In genomic region chr17:41544935-41545334, GRCh38 we compare ENCODE assay signal across 24 cellular contexts. TPM values are rescaled to one million over a fixed set of nuclear protein-coding genes. Genes with fewer than 3 reads are reported as not detected.
A peak's percentile ranks its signal among the peaks of the same experiment; 100 is the strongest.
DNase-seq lines count a peak whose midpoint lies in the region; ATAC-seq and TF ChIP-seq lines count a peak whose summit lies in the region.
"Had no signal": no experiment of that assay in that cellular context is flagged by ENCODE, and none has a peak within 500 bp of the region (broad histone marks: within the 10 kb centered on the region; RNA-seq: fewer than 3 reads in every experiment).

No MANE protein-coding gene starts in this region.

- no peak overlapping the region for H3K4me3 ChIP-seq in SK-N-SH (ENCODE audit: low read depth in 2 of 2, low read length in 1 of 2)
- no peak overlapping the region for H3K4me3 ChIP-seq in endodermal cell (ENCODE audit: low read length)
- H3K4me3 ChIP-seq in stomach: no peak overlapping the region
- H3K4me3 ChIP-seq: BLaER1 treated with 17β-estradiol and CSF1 and Interleukin-3, amounts not matched to agents 10 nM and 100 nM; skin epidermis had no signal

- no peaks in the 10 kb centered on the region for H4K20me1 ChIP-seq in SK-N-SH (ENCODE audit: insufficient read depth)
- H4K20me1 ChIP-seq: BLaER1 treated with 17β-estradiol and CSF1 and Interleukin-3, amounts not matched to agents 10 nM and 100 nM had no signal

- H3K27ac ChIP-seq in SK-N-SH (ENCODE audit: low read depth in 2 of 2, low read length in 1 of 2) (peak overlapping the region in 1 of 2 experiments; percentile 79; a peak in 2 of 4 replicates), endodermal cell (ENCODE audit: low read depth, low read length) (no peak overlapping the region), stomach (peak overlapping the region in 3 of 5 donors; percentile 8 to 25 (median 23))
- H3K27ac ChIP-seq: 22Rv1; BLaER1 treated with 17β-estradiol and CSF1 and Interleukin-3, amounts not matched to agents 10 nM and 100 nM; skin epidermis had no signal

- no peak for TF ChIP-seq RAD21 in SK-N-SH (IDR thresholded peaks at IDR 0.05; ENCODE audit: low read length)

- no peaks in the 10 kb centered on the region for H3K79me2 ChIP-seq in SK-N-SH (ENCODE audit: insufficient read depth)

- peak overlapping the region; percentile 71 for H3K27ac Mint-ChIP-seq in endodermal cell
- H3K27ac Mint-ChIP-seq: activated T-helper 2 cell treated with anti-CD3 and anti-CD28 coated beads, Interferon-gamma antibody, Interleukin-2, Interleukin-4, amounts not matched to agents 10 μg/mL and 5 μg/mL and 100 μg/mL, durations not matched to agents 14 hours and 24 hours and 36 hours; memory B cell; natural killer cell treated with Interleukin-12 subunit alpha and Interleukin-12 subunit beta and Interleukin-15 and Interleukin-18, amount 100 ng/mL, for 72 hours had no signal

- H3K9me3 Mint-ChIP-seq in endodermal cell: peaks cover 10% of the 10 kb centered on the region
- H3K9me3 Mint-ChIP-seq: natural killer cell treated with Interleukin-12 subunit alpha and Interleukin-12 subunit beta and Interleukin-15 and Interleukin-18, amount 100 ng/mL, for 72 hours had no signal

- peaks cover 7% of the 10 kb centered on the region for H3K27me3 Mint-ChIP-seq in endodermal cell (ENCODE audit: insufficient read depth)

- 95% methylated on average over 5 of the region's 5 CpGs for WGBS in SK-N-SH (ENCODE audit: low lambda C conversion rate)
- WGBS in endodermal cell (ENCODE audit: insufficient coverage in 1 of 2, insufficient read length in 1 of 2), 2 experiments: 87 to 91% methylated on average over 3 to 5 of the region's 5 CpGs
- 87 to 95% (median 91%) methylated on average over 5 of the region's 5 CpGs for WGBS in stomach, 5 donors

- H3K36me3 ChIP-seq in SK-N-SH (replicated peaks in 1 of 2; ENCODE audit: control insufficient read depth in 1 of 2, insufficient read depth in 2 of 2, low read length in 1 of 2) (no peaks in the 10 kb centered on the region), endodermal cell (ENCODE audit: control insufficient read depth, insufficient read depth, low read length) (no peaks in the 10 kb centered on the region), stomach (no peaks in the 10 kb centered on the region)
- H3K36me3 ChIP-seq: BLaER1 treated with 17β-estradiol and CSF1 and Interleukin-3, amounts not matched to agents 10 nM and 100 nM had no signal

- DNase-seq in SK-N-SH: no peak
- peak; percentile 75 for DNase-seq in endodermal cell
- no peak for DNase-seq in stomach
- DNase-seq: activated CD4-positive, alpha-beta T cell treated with anti-CD3 and anti-CD28 coated beads for 48 hours; erythroblast; foreskin melanocyte; NCI-H2081 treated with DMSO at 0.1 percent for 48 hours; NCI-H510A; SHP77; stimulated activated CD4-positive, alpha-beta T cell treated with anti-CD3 and anti-CD28 coated beads, Interleukin-4, amount 100 ng/mL, for 1 hour; T-helper 1 cell had no signal

- TF ChIP-seq CTCF in SK-N-SH (IDR thresholded peaks at IDR 0.05): no peak
- no peak for TF ChIP-seq CTCF in endodermal cell (conservative IDR thresholded peaks at IDR 0.05)
- no peak for TF ChIP-seq CTCF in stomach (IDR thresholded peaks at IDR 0.05)

- no peak overlapping the region for H2AFZ ChIP-seq in SK-N-SH (ENCODE audit: low read depth)

- H3K4me3 Mint-ChIP-seq in endodermal cell: no peak overlapping the region
- H3K4me3 Mint-ChIP-seq: memory B cell; natural killer cell treated with Interleukin-12 subunit alpha and Interleukin-12 subunit beta and Interleukin-15 and Interleukin-18, amount 100 ng/mL, for 72 hours had no signal

- H3K9ac ChIP-seq in SK-N-SH (no peak overlapping the region), endodermal cell (ENCODE audit: extremely low read depth, low read length, poor library complexity, severe bottlenecking) (no peak overlapping the region)
- H3K9ac ChIP-seq: BLaER1 treated with 17β-estradiol and CSF1 and Interleukin-3, amounts not matched to agents 10 nM and 100 nM had no signal

- no peak for ATAC-seq in SK-N-SH treated with all-trans-retinoic acid at 6 μM for 48 hours
- ATAC-seq in HG02870 (IDR thresholded peaks at IDR 0.05; ENCODE audit: unreplicated experiment): no peak
- ATAC-seq in HG03342 (IDR thresholded peaks at IDR 0.05; ENCODE audit: unreplicated experiment): no peak
- ATAC-seq: natural killer cell treated with Interleukin-12 subunit alpha and Interleukin-12 subunit beta and Interleukin-15 and Interleukin-18, amount 100 ng/mL, for 72 hours had no signal

- no peaks in the 10 kb centered on the region for H3K27me3 ChIP-seq in SK-N-SH (ENCODE audit: insufficient read depth)
- no peaks in the 10 kb centered on the region for H3K27me3 ChIP-seq in endodermal cell (ENCODE audit: control insufficient read depth, insufficient read depth, low read length, poor library complexity, severe bottlenecking)
- no peaks in the 10 kb centered on the region for H3K27me3 ChIP-seq in stomach
- H3K27me3 ChIP-seq: BLaER1 treated with 17β-estradiol and CSF1 and Interleukin-3, amounts not matched to agents 10 nM and 100 nM had no signal

- peak overlapping the region; percentile 40; the same call in 1 of the 2 replicates for H3K4me2 ChIP-seq in SK-N-SH
- H3K4me2 ChIP-seq: BLaER1 treated with 17β-estradiol and CSF1 and Interleukin-3, amounts not matched to agents 10 nM and 100 nM had no signal

- H3K9me2 ChIP-seq in SK-N-SH: no peaks in the 10 kb centered on the region

- no peaks in the 10 kb centered on the region for H3K9me3 ChIP-seq in SK-N-SH
- peaks cover 8% of the 10 kb centered on the region for H3K9me3 ChIP-seq in endodermal cell (ENCODE audit: control insufficient read depth, low read length)
- H3K9me3 ChIP-seq in stomach: peaks cover 0 to 5% (median 2%) of the 10 kb centered on the region in 4 donors

- H3F3A ChIP-seq in SK-N-SH (replicated peaks; ENCODE audit: insufficient read depth): peaks cover 28% of the 10 kb centered on the region

- POLR2A ChIA-PET in SK-N-SH (lab: Yijun Ruan, JAX): interaction anchor here (1.0 to 1.6 kb wide), 3 partner anchors 15 to 144 kb away, joined by 4 to 16 read pairs (median 6); partner anchors contain the start of gene EIF1

- intact Hi-C loops in stomach (cut with DNase I; ENCODE audit: low total_unique reads): no loop called here

- H3K36me3 Mint-ChIP-seq in endodermal cell (ENCODE audit: low read depth): no peaks in the 10 kb centered on the region
- H3K36me3 Mint-ChIP-seq: natural killer cell treated with Interleukin-12 subunit alpha and Interleukin-12 subunit beta and Interleukin-15 and Interleukin-18, amount 100 ng/mL, for 72 hours had no signal

- H3K4me1 Mint-ChIP-seq in endodermal cell: peaks cover 38% of the 10 kb centered on the region

- no peak for TF ChIP-seq POLR2A in stomach (IDR thresholded peaks at IDR 0.05)

- TF ChIP-seq EP300 in SK-N-SH (IDR thresholded peaks at IDR 0.05; ENCODE audit: borderline replicate concordance in 1 of 2, low read depth in 1 of 2, low read length in 1 of 2): no peak
- TF ChIP-seq EP300 in stomach (IDR thresholded peaks at IDR 0.05): no peak

- CTCF ChIA-PET in SK-N-SH (lab: Yijun Ruan, JAX): interaction anchor here (0.8 to 25.5 kb wide), 13 partner anchors 10 to 635 kb away, joined by 3 to 646 read pairs (median 4); no protein-coding TSS in a partner anchor

- peaks cover 17 to 34% of the 10 kb centered on the region in 2 experiments; a peak in 3 of 4 replicates for H3K4me1 ChIP-seq in SK-N-SH (ENCODE audit: control insufficient read depth in 1 of 2, insufficient read depth in 2 of 2, low read depth in 1 of 2, low read length in 1 of 2)
- H3K4me1 ChIP-seq in endodermal cell (ENCODE audit: control insufficient read depth, insufficient read depth, low read length): peaks cover 6% of the 10 kb centered on the region
- peaks cover 15 to 29% (median 25%) of the 10 kb centered on the region in 4 donors for H3K4me1 ChIP-seq in stomach

TF ChIP-seq in SK-N-SH treated with all-trans-retinoic acid at 6 μM for 48 hours, 23 proteins besides CTCF, POLR2A, EP300 and RAD21 (continues in another document):
- no peak for TF ChIP-seq ZNF565 (CRISPR knock-in tag; conservative IDR thresholded peaks at IDR 0.05; ENCODE audit: low read depth)

RNA-seq across cellular contexts. Expression of gene KRT19, which starts 16.8 kb away (rescaled TPM):
- polyA plus RNA-seq in SK-N-SH (2012; rRNA removed): 1.8 and 2.5 TPM in 2 replicates
- 1.7 and 2.3 TPM in 2 replicates for polyA plus RNA-seq in SK-N-SH (2012; cell fraction: cytosol; rRNA removed)
- polyA plus RNA-seq in SK-N-SH (2012; cell fraction: nucleus; rRNA removed): 0.88 and 1.5 TPM in 2 replicates
- 1,000 to 10,000 TPM in 1 of 2 donors, 100 to 1,000 TPM in 1; 750 to 1,012 TPM for total RNA-seq in endodermal cell
- polyA plus RNA-seq in endodermal cell (2013, experiment 1 of 2): 178 TPM
- polyA plus RNA-seq in endodermal cell (2013, experiment 2 of 2): 191 TPM
- total RNA-seq in stomach: 1,000 to 10,000 TPM in 1 of 5 donors, 100 to 1,000 TPM in 4; 218 to 2,364 (median 659) TPM
- 1,000 to 10,000 TPM in 1 of 3 donors, 100 to 1,000 TPM in 2; 431 to 1,737 (median 761) TPM for polyA plus RNA-seq in stomach
- total RNA-seq: activated T-helper 2 cell treated with anti-CD3 and anti-CD28 coated beads, Interferon-gamma antibody, Interleukin-2, Interleukin-4, amounts not matched to agents 10 μg/mL and 5 μg/mL and 100 μg/mL, durations not matched to agents 14 hours and 24 hours and 36 hours; G401; natural killer cell treated with Interleukin-12 subunit alpha and Interleukin-12 subunit beta and Interleukin-15 and Interleukin-18, amount 100 ng/mL, for 72 hours had no signal

RNA-seq across cellular contexts. Expression of gene KRT15, which starts 26.2 kb away (rescaled TPM):
- 16.9 and 17.0 TPM in 2 replicates for polyA plus RNA-seq in SK-N-SH (2012; rRNA removed)
- polyA plus RNA-seq in SK-N-SH (2012; cell fraction: cytosol; rRNA removed): 9.7 and 12.7 TPM in 2 replicates
- 33.8 and 36.0 TPM in 2 replicates for polyA plus RNA-seq in SK-N-SH (2012; cell fraction: nucleus; rRNA removed)
- total RNA-seq in endodermal cell: 1 to 10 TPM in 1 of 2 donors, under 1 TPM in 1; 0.95 to 1.2 TPM
- not detected for polyA plus RNA-seq in endodermal cell (2013, experiment 1 of 2)
- not detected for polyA plus RNA-seq in endodermal cell (2013, experiment 2 of 2)
- 1 to 10 TPM in 4 of 5 donors, not detected in 1; 1.6 to 9.4 (median 2.4) TPM for total RNA-seq in stomach
- polyA plus RNA-seq in stomach: 1,000 to 10,000 TPM in 1 of 3 donors, 1 to 10 TPM in 2; 1.4 to 3,416 (median 4.7) TPM
- total RNA-seq: activated T-helper 2 cell treated with anti-CD3 and anti-CD28 coated beads, Interferon-gamma antibody, Interleukin-2, Interleukin-4, amounts not matched to agents 10 μg/mL and 5 μg/mL and 100 μg/mL, durations not matched to agents 14 hours and 24 hours and 36 hours; G401; natural killer cell treated with Interleukin-12 subunit alpha and Interleukin-12 subunit beta and Interleukin-15 and Interleukin-18, amount 100 ng/mL, for 72 hours had no signal

RNA-seq across cellular contexts. Expression of gene KRT9, which starts 26.9 kb away (rescaled TPM):
- polyA plus RNA-seq in SK-N-SH (2012; rRNA removed) (not detected in 2 replicates), stomach (not detected)
- not detected in 2 replicates for polyA plus RNA-seq in SK-N-SH (2012; cell fraction: cytosol; rRNA removed)
- polyA plus RNA-seq in SK-N-SH (2012; cell fraction: nucleus; rRNA removed): not detected in 2 replicates
- total RNA-seq in endodermal cell (not detected), stomach (not detected)
- not detected for polyA plus RNA-seq in endodermal cell (2013, experiment 1 of 2)
- not detected for polyA plus RNA-seq in endodermal cell (2013, experiment 2 of 2)
- total RNA-seq: activated T-helper 2 cell treated with anti-CD3 and anti-CD28 coated beads, Interferon-gamma antibody, Interleukin-2, Interleukin-4, amounts not matched to agents 10 μg/mL and 5 μg/mL and 100 μg/mL, durations not matched to agents 14 hours and 24 hours and 36 hours; dermis microvascular lymphatic vessel endothelial cell; G401; HT1080; natural killer cell treated with Interleukin-12 subunit alpha and Interleukin-12 subunit beta and Interleukin-15 and Interleukin-18, amount 100 ng/mL, for 72 hours; ureter had no signal

RNA-seq across cellular contexts. Expression of gene KRT13, which starts 39.5 kb away (rescaled TPM):
- polyA plus RNA-seq in SK-N-SH (2012; rRNA removed) (0.39 and 0.67 TPM in 2 replicates), stomach (over 10,000 TPM in 1 of 3 donors, 10 to 100 TPM in 1, 1 to 10 TPM in 1; 1.1 to 12,460 (median 41.1) TPM)
- 0.06 and 0.37 TPM in 2 replicates for polyA plus RNA-seq in SK-N-SH (2012; cell fraction: cytosol; rRNA removed)
- 1.3 TPM in 2 replicates for polyA plus RNA-seq in SK-N-SH (2012; cell fraction: nucleus; rRNA removed)
- total RNA-seq in endodermal cell (not detected), stomach (10 to 100 TPM in 2 of 5 donors, 1 to 10 TPM in 2, not detected in 1; 2.2 to 43.8 (median 11.1) TPM)
- polyA plus RNA-seq in endodermal cell (2013, experiment 1 of 2): not detected
- polyA plus RNA-seq in endodermal cell (2013, experiment 2 of 2): not detected
- total RNA-seq: activated T-helper 2 cell treated with anti-CD3 and anti-CD28 coated beads, Interferon-gamma antibody, Interleukin-2, Interleukin-4, amounts not matched to agents 10 μg/mL and 5 μg/mL and 100 μg/mL, durations not matched to agents 14 hours and 24 hours and 36 hours; dermis microvascular lymphatic vessel endothelial cell; G401; HT1080; natural killer cell treated with Interleukin-12 subunit alpha and Interleukin-12 subunit beta and Interleukin-15 and Interleukin-18, amount 100 ng/mL, for 72 hours had no signal

RNA-seq across cellular contexts. Expression of gene KRT14, which starts 41.8 kb away (rescaled TPM):
- not detected in 2 replicates for polyA plus RNA-seq in SK-N-SH (2012; rRNA removed)
- not detected in 2 replicates for polyA plus RNA-seq in SK-N-SH (2012; cell fraction: cytosol; rRNA removed)
- polyA plus RNA-seq in SK-N-SH (2012; cell fraction: nucleus; rRNA removed): 0.04 TPM in 1 of 2 replicates, not detected in the other
- total RNA-seq in endodermal cell: not detected
- not detected for polyA plus RNA-seq in endodermal cell (2013, experiment 1 of 2)
- polyA plus RNA-seq in endodermal cell (2013, experiment 2 of 2): not detected
- total RNA-seq in stomach: 1 to 10 TPM in 1 of 5 donors, not detected in 4; 1.3 TPM
- 100 to 1,000 TPM in 1 of 3 donors, 1 to 10 TPM in 1, not detected in 1; 2.4 to 164 TPM for polyA plus RNA-seq in stomach
- total RNA-seq: activated T-helper 2 cell treated with anti-CD3 and anti-CD28 coated beads, Interferon-gamma antibody, Interleukin-2, Interleukin-4, amounts not matched to agents 10 μg/mL and 5 μg/mL and 100 μg/mL, durations not matched to agents 14 hours and 24 hours and 36 hours; dermis microvascular lymphatic vessel endothelial cell; G401; natural killer cell treated with Interleukin-12 subunit alpha and Interleukin-12 subunit beta and Interleukin-15 and Interleukin-18, amount 100 ng/mL, for 72 hours had no signal
